Comparison of ENCODE assay signal across 15 cellular contexts in the genomic region with DNA sequence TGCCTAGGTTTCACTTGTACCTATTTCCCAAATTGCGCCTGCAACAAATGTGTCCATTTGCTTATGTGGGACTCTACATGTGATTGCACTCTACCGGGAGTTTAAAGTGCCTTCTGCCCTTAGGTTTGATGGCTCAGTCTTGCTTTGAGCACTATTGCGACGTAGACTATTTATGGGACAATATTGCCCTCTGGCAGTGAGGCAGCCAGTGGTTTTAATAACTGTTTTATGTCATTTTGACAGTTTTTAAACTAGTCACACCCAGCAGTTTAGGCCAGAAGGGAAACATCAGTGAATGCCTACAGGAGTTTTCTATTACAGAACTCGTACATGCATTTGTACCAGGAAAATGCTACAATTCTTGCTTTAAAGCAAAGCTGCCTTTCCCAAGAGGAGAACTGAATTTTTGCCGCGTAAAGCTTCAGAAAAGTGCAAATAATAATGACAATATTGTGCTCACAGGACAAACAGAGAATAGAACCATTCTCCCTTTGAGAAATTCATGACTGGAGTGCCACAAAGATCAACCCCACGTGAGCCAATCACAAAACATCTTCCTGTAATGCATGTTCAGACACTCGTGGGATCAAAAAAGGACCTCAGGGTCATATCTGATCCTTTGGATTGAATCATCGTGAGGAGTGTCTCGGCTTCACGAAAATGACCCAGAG.
A peak's percentile ranks its signal among the peaks of the same experiment; 100 is the strongest.
DNase-seq lines count a peak whose midpoint lies in the region; ATAC-seq, FAIRE-seq and TF ChIP-seq lines count a peak whose summit lies in the region.
"Had no signal": no experiment of that assay in that cellular context is flagged by ENCODE, and none has a peak within 500 bp of the region (broad histone marks: within the 10 kb centered on the region; RNA-seq: fewer than 3 reads in every experiment).

No MANE protein-coding gene starts in this region.

- no peak for FAIRE-seq in small intestine (lab: Jason Lieb, UNC)

- H3K4me3 ChIP-seq in AG09309 (ENCODE audit: control insufficient read depth, low read depth, low read length) = no peak overlapping the region
- H3K4me3 ChIP-seq in brain microvascular endothelial cell (ENCODE audit: low read depth, low read length) = no peak overlapping the region
- H3K4me3 ChIP-seq in endodermal cell (ENCODE audit: low read length) = no peak overlapping the region
- no peak overlapping the region for H3K4me3 ChIP-seq in small intestine (ENCODE audit: low read depth in 1 of 2, low read length in 2 of 2)

- no peaks in the 10 kb centered on the region for H3K36me3 Mint-ChIP-seq in endodermal cell (ENCODE audit: low read depth)
- H3K36me3 Mint-ChIP-seq: activated naive CD8-positive, alpha-beta T cell; naive thymus-derived CD4-positive, alpha-beta T cell; stimulated activated effector memory CD8-positive, alpha-beta T cell treated with anti-CD3 and anti-CD28 coated beads, Interleukin-12 subunit alpha, Interleukin-12 subunit beta, amount 100 ng/mL, for 72 hours had no signal

- H3K9me3 ChIP-seq in endodermal cell (ENCODE audit: control insufficient read depth, low read length) = no peaks in the 10 kb centered on the region
- no peaks in the 10 kb centered on the region for H3K9me3 ChIP-seq in small intestine (ENCODE audit: control insufficient read depth, low read depth)

- no peak overlapping the region for H3K4me3 Mint-ChIP-seq in endodermal cell
- H3K4me3 Mint-ChIP-seq: activated CD8-positive, alpha-beta T cell treated with anti-CD3 and anti-CD28 coated beads for 36 hours; activated naive CD8-positive, alpha-beta T cell; naive thymus-derived CD4-positive, alpha-beta T cell; stimulated activated effector memory CD8-positive, alpha-beta T cell treated with anti-CD3 and anti-CD28 coated beads, Interleukin-12 subunit alpha, Interleukin-12 subunit beta, amount 100 ng/mL, for 72 hours had no signal

- peaks cover 5% of the 10 kb centered on the region for H3K9me3 Mint-ChIP-seq in endodermal cell

- DNase-seq in AG09309 (ENCODE audit: low read depth) (peak; percentile 2), MV-4-11 (lab: John Stamatoyannopoulos, UW) (peak; percentile 51), brain microvascular endothelial cell (no peak), midbrain (lab: John Stamatoyannopoulos, UW) (peak; percentile 35), endodermal cell (no peak), cerebellar cortex (ENCODE audit: low spot score) (no peak), small intestine (no peak)
- DNase-seq: activated CD8-positive, alpha-beta T cell treated with anti-CD3 and anti-CD28 coated beads for 36 hours; effector memory CD4-positive, alpha-beta T cell; HCEC 1CT; Karpas-422; naive thymus-derived CD4-positive, alpha-beta T cell had no signal

- H3K27me3 ChIP-seq in brain microvascular endothelial cell (replicated peaks) (no peaks in the 10 kb centered on the region), endodermal cell (ENCODE audit: control insufficient read depth, insufficient read depth, low read length, poor library complexity, severe bottlenecking) (no peaks in the 10 kb centered on the region), small intestine (ENCODE audit: control insufficient read depth in 2 of 2, insufficient read depth in 2 of 2, low read length in 2 of 2) (no peaks in the 10 kb centered on the region)

- no peak overlapping the region for H3K9ac ChIP-seq in endodermal cell (ENCODE audit: extremely low read depth, low read length, poor library complexity, severe bottlenecking)

- TF ChIP-seq CTCF in AG09309 (IDR thresholded peaks at IDR 0.05; ENCODE audit: control insufficient read depth, insufficient read depth, low read depth, low read length, missing control alignments) (peak; percentile 26), brain microvascular endothelial cell (IDR thresholded peaks at IDR 0.05; ENCODE audit: low read depth, low read length, missing control alignments) (peak; percentile 31), endodermal cell (conservative IDR thresholded peaks at IDR 0.05) (no peak)

- H3K4me1 ChIP-seq in endodermal cell (ENCODE audit: control insufficient read depth, insufficient read depth, low read length) (no peaks in the 10 kb centered on the region), small intestine (ENCODE audit: control insufficient read depth in 2 of 2, insufficient read depth in 1 of 2, low read depth in 1 of 2, low read length in 1 of 2) (no peaks in the 10 kb centered on the region)

- H3K36me3 ChIP-seq in brain microvascular endothelial cell (replicated peaks) (no peaks in the 10 kb centered on the region), endodermal cell (ENCODE audit: control insufficient read depth, insufficient read depth, low read length) (no peaks in the 10 kb centered on the region), small intestine (ENCODE audit: control insufficient read depth in 2 of 2, insufficient read depth in 2 of 2, low read length in 2 of 2) (no peaks in the 10 kb centered on the region)

- no peak overlapping the region for H3K27ac Mint-ChIP-seq in endodermal cell
- H3K27ac Mint-ChIP-seq: activated CD8-positive, alpha-beta T cell treated with anti-CD3 and anti-CD28 coated beads for 36 hours; activated naive CD8-positive, alpha-beta T cell; naive thymus-derived CD4-positive, alpha-beta T cell; stimulated activated effector memory CD8-positive, alpha-beta T cell treated with anti-CD3 and anti-CD28 coated beads, Interleukin-12 subunit alpha, Interleukin-12 subunit beta, amount 100 ng/mL, for 72 hours had no signal

- ATAC-seq in HG03354 (IDR thresholded peaks at IDR 0.05; ENCODE audit: poor library complexity, severe bottlenecking, unreplicated experiment) = no peak
- ATAC-seq: activated CD8-positive, alpha-beta T cell treated with anti-CD3 and anti-CD28 coated beads for 36 hours; naive thymus-derived CD4-positive, alpha-beta T cell; stimulated activated effector memory CD8-positive, alpha-beta T cell treated with anti-CD3 and anti-CD28 coated beads, Interleukin-12 subunit alpha, Interleukin-12 subunit beta, amount 100 ng/mL, for 72 hours had no signal

- no peaks in the 10 kb centered on the region for H3K27me3 Mint-ChIP-seq in endodermal cell (ENCODE audit: insufficient read depth)
- H3K27me3 Mint-ChIP-seq: activated CD8-positive, alpha-beta T cell treated with anti-CD3 and anti-CD28 coated beads for 36 hours; activated naive CD8-positive, alpha-beta T cell; naive thymus-derived CD4-positive, alpha-beta T cell had no signal

- in situ Hi-C loops in brain microvascular endothelial cell (cut with HindIII; ENCODE audit: low pct_ligation_motif_present, low sequenced_read_pairs) = no loop called here

- 90 to 96% methylated on average over 12 of the region's 12 CpGs for WGBS in endodermal cell (ENCODE audit: insufficient coverage in 1 of 2, insufficient read length in 1 of 2), 2 experiments
- 67 to 79% (median 72%) methylated on average over 12 of the region's 12 CpGs for WGBS in small intestine, 3 donors

- H3K4me1 Mint-ChIP-seq in endodermal cell = no peaks in the 10 kb centered on the region
- H3K4me1 Mint-ChIP-seq: naive thymus-derived CD4-positive, alpha-beta T cell; stimulated activated effector memory CD8-positive, alpha-beta T cell treated with anti-CD3 and anti-CD28 coated beads, Interleukin-12 subunit alpha, Interleukin-12 subunit beta, amount 100 ng/mL, for 72 hours had no signal

- H3K27ac ChIP-seq in brain microvascular endothelial cell (no peak overlapping the region), endodermal cell (ENCODE audit: low read depth, low read length) (no peak overlapping the region), small intestine (ENCODE audit: low read depth in 1 of 2, low read length in 1 of 2) (no peak overlapping the region)

Comparison
In these comparisons a context has a peak if more than half of its experiments do, and no peak if none do; other contexts are left out.
1. DNase-seq: peak in AG09309 (single experiment), MV-4-11 (single experiment) and midbrain (single experiment); none in brain microvascular endothelial cell (single experiment), endodermal cell (single experiment), cerebellar cortex (single experiment) and small intestine (single experiment).